In the genomic region with DNA sequence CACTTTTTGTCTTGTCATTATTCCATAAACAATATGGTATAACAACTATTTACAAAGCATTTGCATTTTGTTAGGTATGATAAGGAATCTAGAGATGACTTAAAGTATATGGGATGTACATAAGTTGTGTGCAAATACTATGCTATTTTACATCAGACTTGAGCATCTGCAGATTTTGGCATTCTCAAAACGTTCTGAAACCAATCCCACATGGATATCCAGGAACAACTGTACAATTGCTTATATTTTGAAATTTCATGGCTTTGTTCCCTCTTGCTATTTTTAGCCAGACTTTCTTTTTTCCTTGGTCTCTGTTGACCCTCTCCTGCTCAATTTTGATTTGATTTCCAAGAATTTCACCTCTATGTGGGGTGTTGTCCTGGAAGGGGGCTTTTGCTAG, we compare ENCODE assay signal across 7 cellular contexts.
"Had no signal": no experiment of that assay in that cellular context is flagged by ENCODE, and none has a peak within 500 bp of the region (broad histone marks: within the 10 kb centered on the region; RNA-seq: fewer than 3 reads in every experiment).

No MANE protein-coding gene starts in this region.

- ATAC-seq: HepG2, K562 had no signal

- DNase-seq: IMR-90, KBM-7, KG1 had no signal

- H3K9ac ChIP-seq: KMS-11 had no signal

- H3K27ac ChIP-seq: HL-60, KMS-11 had no signal

- H3K4me3 ChIP-seq: K562 had no signal

- H3K4me2 ChIP-seq: KMS-11 had no signal
